ENCODE assay signal across 1 cellular context in the genomic region with DNA sequence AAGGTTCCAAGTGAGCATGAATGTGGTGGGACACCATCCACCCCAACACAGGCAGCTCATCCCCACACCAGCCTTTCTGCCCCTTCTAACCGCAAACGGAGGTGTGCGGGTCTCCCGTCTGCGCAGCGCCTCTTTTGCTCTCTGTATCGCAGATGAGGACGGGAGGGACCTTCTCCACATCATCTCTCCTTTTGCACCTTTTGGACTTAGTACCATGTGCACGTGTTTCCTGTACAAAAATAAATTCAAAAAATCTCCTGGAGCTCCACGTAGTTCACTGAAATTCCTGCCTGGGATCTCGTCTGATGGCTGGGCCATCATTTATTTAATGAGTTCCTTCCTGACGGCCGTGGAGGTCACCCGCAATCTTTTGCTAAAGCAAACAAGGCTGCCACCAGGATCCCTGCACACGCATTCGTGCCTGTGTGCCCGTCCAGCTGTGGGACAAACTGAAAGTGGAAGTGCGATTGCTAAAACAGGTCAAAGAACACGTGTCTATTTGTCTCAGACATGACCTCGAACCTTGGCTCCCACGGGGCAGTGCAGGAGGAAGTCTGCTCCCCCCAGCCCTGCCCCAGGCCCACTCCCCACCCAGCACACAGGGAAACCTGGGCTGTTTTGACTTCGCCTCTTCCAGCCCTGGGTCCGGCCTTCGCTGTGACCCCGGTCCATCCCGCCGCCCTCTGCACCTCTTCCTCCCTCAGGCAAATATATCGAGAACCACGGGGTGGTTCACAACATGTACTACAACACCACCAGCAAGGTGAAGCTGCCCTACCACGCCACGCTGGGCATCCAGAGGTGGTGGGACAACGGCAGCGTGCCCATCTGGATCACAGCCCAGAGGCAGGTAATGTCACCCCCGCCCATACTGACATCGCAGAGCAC.
TF ChIP-seq lines count a peak whose summit lies in the region.

No MANE protein-coding gene starts in this region.

TF ChIP-seq in HCT116, 20 proteins besides CTCF, POLR2A, EP300 and RAD21 (continued from another document):
- TF ChIP-seq, protein P1, sequence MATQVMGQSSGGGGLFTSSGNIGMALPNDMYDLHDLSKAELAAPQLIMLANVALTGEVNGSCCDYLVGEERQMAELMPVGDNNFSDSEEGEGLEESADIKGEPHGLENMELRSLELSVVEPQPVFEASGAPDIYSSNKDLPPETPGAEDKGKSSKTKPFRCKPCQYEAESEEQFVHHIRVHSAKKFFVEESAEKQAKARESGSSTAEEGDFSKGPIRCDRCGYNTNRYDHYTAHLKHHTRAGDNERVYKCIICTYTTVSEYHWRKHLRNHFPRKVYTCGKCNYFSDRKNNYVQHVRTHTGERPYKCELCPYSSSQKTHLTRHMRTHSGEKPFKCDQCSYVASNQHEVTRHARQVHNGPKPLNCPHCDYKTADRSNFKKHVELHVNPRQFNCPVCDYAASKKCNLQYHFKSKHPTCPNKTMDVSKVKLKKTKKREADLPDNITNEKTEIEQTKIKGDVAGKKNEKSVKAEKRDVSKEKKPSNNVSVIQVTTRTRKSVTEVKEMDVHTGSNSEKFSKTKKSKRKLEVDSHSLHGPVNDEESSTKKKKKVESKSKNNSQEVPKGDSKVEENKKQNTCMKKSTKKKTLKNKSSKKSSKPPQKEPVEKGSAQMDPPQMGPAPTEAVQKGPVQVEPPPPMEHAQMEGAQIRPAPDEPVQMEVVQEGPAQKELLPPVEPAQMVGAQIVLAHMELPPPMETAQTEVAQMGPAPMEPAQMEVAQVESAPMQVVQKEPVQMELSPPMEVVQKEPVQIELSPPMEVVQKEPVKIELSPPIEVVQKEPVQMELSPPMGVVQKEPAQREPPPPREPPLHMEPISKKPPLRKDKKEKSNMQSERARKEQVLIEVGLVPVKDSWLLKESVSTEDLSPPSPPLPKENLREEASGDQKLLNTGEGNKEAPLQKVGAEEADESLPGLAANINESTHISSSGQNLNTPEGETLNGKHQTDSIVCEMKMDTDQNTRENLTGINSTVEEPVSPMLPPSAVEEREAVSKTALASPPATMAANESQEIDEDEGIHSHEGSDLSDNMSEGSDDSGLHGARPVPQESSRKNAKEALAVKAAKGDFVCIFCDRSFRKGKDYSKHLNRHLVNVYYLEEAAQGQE (IDR thresholded peaks at IDR 0.05; ENCODE audit: low read depth): no peak
- TF ChIP-seq YY1 (IDR thresholded peaks at IDR 0.05; ENCODE audit: extremely low read depth, insufficient replicate concordance, low read depth, low read length) (no peak), CBX3 (IDR thresholded peaks at IDR 0.05; ENCODE audit: low read depth) (no peak), CEBPB (IDR thresholded peaks at IDR 0.05; ENCODE audit: low read depth) (no peak), SP1 (IDR thresholded peaks at IDR 0.05; ENCODE audit: low read depth) (no peak), ZNF274 (IDR thresholded peaks at IDR 0.05; ENCODE audit: low read depth, low read length) (no peak), ZFX (IDR thresholded peaks at IDR 0.05) (no peak), EZH2phosphoT487 (IDR thresholded peaks at IDR 0.05; ENCODE audit: borderline replicate concordance) (no peak), FOSL1 (IDR thresholded peaks at IDR 0.05; ENCODE audit: low read depth) (no peak), EZH2 (IDR thresholded peaks at IDR 0.05) (no peak), TCF7L2 (IDR thresholded peaks at IDR 0.05; ENCODE audit: borderline replicate concordance, extremely low read depth, insufficient read depth, insufficient read length) (no peak)
- TF ChIP-seq, protein P2, sequence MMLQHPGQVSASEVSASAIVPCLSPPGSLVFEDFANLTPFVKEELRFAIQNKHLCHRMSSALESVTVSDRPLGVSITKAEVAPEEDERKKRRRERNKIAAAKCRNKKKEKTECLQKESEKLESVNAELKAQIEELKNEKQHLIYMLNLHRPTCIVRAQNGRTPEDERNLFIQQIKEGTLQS (IDR thresholded peaks at IDR 0.05): no peak
- TF ChIP-seq, protein P3, sequence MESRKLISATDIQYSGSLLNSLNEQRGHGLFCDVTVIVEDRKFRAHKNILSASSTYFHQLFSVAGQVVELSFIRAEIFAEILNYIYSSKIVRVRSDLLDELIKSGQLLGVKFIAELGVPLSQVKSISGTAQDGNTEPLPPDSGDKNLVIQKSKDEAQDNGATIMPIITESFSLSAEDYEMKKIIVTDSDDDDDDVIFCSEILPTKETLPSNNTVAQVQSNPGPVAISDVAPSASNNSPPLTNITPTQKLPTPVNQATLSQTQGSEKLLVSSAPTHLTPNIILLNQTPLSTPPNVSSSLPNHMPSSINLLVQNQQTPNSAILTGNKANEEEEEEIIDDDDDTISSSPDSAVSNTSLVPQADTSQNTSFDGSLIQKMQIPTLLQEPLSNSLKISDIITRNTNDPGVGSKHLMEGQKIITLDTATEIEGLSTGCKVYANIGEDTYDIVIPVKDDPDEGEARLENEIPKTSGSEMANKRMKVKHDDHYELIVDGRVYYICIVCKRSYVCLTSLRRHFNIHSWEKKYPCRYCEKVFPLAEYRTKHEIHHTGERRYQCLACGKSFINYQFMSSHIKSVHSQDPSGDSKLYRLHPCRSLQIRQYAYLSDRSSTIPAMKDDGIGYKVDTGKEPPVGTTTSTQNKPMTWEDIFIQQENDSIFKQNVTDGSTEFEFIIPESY (IDR thresholded peaks at IDR 0.05; ENCODE audit: extremely low read depth, insufficient replicate concordance, low read length): no peak
